ENCODE assay signal across 2 cellular contexts in the genomic region with DNA sequence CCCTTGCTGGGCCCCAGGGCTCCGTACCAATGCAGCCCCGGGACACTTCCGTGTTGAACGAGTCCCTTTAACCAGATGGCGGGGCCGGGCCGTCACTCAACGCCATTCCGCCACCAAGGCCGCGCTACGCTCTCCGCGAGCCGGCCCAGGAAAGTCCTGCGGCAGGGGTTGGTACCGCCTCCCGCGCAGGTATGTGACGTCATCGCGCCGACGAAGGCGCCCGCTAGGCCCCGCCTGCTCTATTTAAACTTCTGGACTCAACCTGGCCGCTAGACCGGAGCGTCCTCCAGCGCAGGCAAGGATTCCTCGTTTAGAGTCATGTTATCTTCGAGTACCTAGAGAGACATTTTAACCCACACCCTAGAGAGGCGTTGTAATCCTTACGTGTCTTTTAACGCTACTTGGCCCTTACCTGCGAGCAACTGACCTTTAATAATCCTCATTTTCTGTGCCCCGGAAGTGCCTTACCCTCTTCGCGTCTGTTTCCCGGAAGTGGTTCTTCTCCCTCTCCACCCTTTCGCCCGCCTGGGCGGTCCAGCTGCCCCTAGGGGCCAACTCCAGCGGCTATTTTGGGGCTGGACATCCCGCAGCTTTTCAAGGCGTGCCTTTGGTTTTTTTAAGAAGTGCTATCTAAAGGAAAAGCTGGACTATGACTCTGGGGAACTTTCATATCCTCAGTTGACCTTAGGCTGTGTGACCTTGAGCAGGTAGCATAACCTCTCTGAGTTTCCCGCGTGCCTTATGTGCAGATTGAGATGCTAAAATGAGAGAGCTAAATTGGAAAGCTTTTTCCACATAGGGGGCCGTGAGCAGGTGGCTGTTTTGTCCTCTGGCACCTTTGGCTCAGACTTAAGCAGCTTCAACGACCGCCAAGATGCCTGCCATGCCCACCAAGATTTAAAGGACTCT.
TF ChIP-seq lines count a peak whose summit lies in the region.

A gene with protein sequence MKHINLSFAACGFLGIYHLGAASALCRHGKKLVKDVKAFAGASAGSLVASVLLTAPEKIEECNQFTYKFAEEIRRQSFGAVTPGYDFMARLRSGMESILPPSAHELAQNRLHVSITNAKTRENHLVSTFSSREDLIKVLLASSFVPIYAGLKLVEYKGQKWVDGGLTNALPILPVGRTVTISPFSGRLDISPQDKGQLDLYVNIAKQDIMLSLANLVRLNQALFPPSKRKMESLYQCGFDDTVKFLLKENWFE (minus strand): TSS at position 155 of the 909 bp plus-strand sequence. CDS start 1,294 bp downstream, outside the sequence.

TF ChIP-seq in Ishikawa, 13 proteins besides CTCF, POLR2A, EP300 and RAD21:
- TF ChIP-seq USF1 (IDR thresholded peaks at IDR 0.05) (no peak), CREB1 (IDR thresholded peaks at IDR 0.05; ENCODE audit: low read depth) (peak; percentile 72; the same call in 1 of the 2 replicates)

TF ChIP-seq in GM12878, 131 proteins besides CTCF, POLR2A, EP300 and RAD21 (continued from another document and continues in another):
- TF ChIP-seq, protein P1, sequence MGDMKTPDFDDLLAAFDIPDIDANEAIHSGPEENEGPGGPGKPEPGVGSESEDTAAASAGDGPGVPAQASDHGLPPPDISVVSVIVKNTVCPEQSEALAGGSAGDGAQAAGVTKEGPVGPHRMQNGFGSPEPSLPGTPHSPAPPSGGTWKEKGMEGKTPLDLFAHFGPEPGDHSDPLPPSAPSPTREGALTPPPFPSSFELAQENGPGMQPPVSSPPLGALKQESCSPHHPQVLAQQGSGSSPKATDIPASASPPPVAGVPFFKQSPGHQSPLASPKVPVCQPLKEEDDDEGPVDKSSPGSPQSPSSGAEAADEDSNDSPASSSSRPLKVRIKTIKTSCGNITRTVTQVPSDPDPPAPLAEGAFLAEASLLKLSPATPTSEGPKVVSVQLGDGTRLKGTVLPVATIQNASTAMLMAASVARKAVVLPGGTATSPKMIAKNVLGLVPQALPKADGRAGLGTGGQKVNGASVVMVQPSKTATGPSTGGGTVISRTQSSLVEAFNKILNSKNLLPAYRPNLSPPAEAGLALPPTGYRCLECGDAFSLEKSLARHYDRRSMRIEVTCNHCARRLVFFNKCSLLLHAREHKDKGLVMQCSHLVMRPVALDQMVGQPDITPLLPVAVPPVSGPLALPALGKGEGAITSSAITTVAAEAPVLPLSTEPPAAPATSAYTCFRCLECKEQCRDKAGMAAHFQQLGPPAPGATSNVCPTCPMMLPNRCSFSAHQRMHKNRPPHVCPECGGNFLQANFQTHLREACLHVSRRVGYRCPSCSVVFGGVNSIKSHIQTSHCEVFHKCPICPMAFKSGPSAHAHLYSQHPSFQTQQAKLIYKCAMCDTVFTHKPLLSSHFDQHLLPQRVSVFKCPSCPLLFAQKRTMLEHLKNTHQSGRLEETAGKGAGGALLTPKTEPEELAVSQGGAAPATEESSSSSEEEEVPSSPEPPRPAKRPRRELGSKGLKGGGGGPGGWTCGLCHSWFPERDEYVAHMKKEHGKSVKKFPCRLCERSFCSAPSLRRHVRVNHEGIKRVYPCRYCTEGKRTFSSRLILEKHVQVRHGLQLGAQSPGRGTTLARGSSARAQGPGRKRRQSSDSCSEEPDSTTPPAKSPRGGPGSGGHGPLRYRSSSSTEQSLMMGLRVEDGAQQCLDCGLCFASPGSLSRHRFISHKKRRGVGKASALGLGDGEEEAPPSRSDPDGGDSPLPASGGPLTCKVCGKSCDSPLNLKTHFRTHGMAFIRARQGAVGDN (IDR thresholded peaks at IDR 0.05), result peak; percentile 97
- no peak for TF ChIP-seq SIN3A (IDR thresholded peaks at IDR 0.05; ENCODE audit: low read depth, low read length)
- TF ChIP-seq CHD4 (IDR thresholded peaks at IDR 0.05), result no peak
- peak; percentile 13; the same call in 1 of the 2 replicates for TF ChIP-seq NFIC (IDR thresholded peaks at IDR 0.05; ENCODE audit: low read depth, low read length)
- peak; percentile 97 for TF ChIP-seq NR2C1 (IDR thresholded peaks at IDR 0.05)
- peak; percentile 66 for TF ChIP-seq MEF2B (IDR thresholded peaks at IDR 0.05; ENCODE audit: partially characterized antibody, poor library complexity, severe bottlenecking)
- TF ChIP-seq GABPA (IDR thresholded peaks at IDR 0.05; ENCODE audit: low read depth), result peak; percentile 99
- TF ChIP-seq, protein P2, sequence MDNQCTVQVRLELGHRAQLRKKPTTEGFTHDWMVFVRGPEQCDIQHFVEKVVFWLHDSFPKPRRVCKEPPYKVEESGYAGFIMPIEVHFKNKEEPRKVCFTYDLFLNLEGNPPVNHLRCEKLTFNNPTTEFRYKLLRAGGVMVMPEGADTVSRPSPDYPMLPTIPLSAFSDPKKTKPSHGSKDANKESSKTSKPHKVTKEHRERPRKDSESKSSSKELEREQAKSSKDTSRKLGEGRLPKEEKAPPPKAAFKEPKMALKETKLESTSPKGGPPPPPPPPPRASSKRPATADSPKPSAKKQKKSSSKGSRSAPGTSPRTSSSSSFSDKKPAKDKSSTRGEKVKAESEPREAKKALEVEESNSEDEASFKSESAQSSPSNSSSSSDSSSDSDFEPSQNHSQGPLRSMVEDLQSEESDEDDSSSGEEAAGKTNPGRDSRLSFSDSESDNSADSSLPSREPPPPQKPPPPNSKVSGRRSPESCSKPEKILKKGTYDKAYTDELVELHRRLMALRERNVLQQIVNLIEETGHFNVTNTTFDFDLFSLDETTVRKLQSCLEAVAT (IDR thresholded peaks at IDR 0.05), result peak; percentile 37; the same call in 1 of the 2 replicates
- peak; percentile 13; the same call in 1 of the 2 replicates for TF ChIP-seq EED (IDR thresholded peaks at IDR 0.05; ENCODE audit: low read depth)
- TF ChIP-seq, protein P3, sequence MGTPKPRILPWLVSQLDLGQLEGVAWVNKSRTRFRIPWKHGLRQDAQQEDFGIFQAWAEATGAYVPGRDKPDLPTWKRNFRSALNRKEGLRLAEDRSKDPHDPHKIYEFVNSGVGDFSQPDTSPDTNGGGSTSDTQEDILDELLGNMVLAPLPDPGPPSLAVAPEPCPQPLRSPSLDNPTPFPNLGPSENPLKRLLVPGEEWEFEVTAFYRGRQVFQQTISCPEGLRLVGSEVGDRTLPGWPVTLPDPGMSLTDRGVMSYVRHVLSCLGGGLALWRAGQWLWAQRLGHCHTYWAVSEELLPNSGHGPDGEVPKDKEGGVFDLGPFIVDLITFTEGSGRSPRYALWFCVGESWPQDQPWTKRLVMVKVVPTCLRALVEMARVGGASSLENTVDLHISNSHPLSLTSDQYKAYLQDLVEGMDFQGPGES (IDR thresholded peaks at IDR 0.05), result 0 out of 2 replicates have a peak, but pooled peaks have one; percentile 40
- TF ChIP-seq, protein P4, sequence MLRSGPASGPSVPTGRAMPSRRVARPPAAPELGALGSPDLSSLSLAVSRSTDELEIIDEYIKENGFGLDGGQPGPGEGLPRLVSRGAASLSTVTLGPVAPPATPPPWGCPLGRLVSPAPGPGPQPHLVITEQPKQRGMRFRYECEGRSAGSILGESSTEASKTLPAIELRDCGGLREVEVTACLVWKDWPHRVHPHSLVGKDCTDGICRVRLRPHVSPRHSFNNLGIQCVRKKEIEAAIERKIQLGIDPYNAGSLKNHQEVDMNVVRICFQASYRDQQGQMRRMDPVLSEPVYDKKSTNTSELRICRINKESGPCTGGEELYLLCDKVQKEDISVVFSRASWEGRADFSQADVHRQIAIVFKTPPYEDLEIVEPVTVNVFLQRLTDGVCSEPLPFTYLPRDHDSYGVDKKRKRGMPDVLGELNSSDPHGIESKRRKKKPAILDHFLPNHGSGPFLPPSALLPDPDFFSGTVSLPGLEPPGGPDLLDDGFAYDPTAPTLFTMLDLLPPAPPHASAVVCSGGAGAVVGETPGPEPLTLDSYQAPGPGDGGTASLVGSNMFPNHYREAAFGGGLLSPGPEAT (IDR thresholded peaks at IDR 0.05; ENCODE audit: low read depth), result peak; percentile 79
- peak; percentile 91 for TF ChIP-seq ZNF217 (IDR thresholded peaks at IDR 0.05)
- peak; percentile 82 for TF ChIP-seq POLR2AphosphoS2 (IDR thresholded peaks at IDR 0.05; ENCODE audit: low read depth, low read length)
- no peak for TF ChIP-seq BCLAF1 (IDR thresholded peaks at IDR 0.05)
- TF ChIP-seq IKZF1 (conservative IDR thresholded peaks at IDR 0.05), result peak; percentile 75
- TF ChIP-seq NBN (IDR thresholded peaks at IDR 0.05), result peak; percentile 100
- no peak for TF ChIP-seq ZNF274 (IDR thresholded peaks at IDR 0.05; ENCODE audit: insufficient read depth, insufficient read length)
- TF ChIP-seq CEBPB (IDR thresholded peaks at IDR 0.05; ENCODE audit: borderline replicate concordance in 1 of 2, low read depth in 2 of 2, low read length in 2 of 2), result no peak
- peak; percentile 23; the same call in 1 of the 2 replicates for TF ChIP-seq SREBF2 (IDR thresholded peaks at IDR 0.05; ENCODE audit: low read length)
- TF ChIP-seq ZNF622 (IDR thresholded peaks at IDR 0.05), result no peak
- TF ChIP-seq GATAD2B (conservative IDR thresholded peaks at IDR 0.05; ENCODE audit: low read depth), result 0 out of 2 replicates have a peak, but pooled peaks have one; percentile 60
- TF ChIP-seq RUNX3 (IDR thresholded peaks at IDR 0.05; ENCODE audit: low read length), result peak; percentile 64
- 0 out of 2 replicates have a peak, but pooled peaks have one; percentile 40 for TF ChIP-seq MXI1 (IDR thresholded peaks at IDR 0.05; ENCODE audit: low read depth, low read length)
- TF ChIP-seq IKZF2 (IDR thresholded peaks at IDR 0.05), result no peak; a peak in 1 of 4 replicates
- TF ChIP-seq FOXM1 (IDR thresholded peaks at IDR 0.05; ENCODE audit: low read depth, low read length), result no peak; the same call in 1 of the 2 replicates
- TF ChIP-seq CBFB (IDR thresholded peaks at IDR 0.05; ENCODE audit: low read depth), result peak; percentile 47; the same call in 1 of the 2 replicates
- TF ChIP-seq ETV6 (conservative IDR thresholded peaks at IDR 0.05 in 1 of 2, IDR thresholded peaks at IDR 0.05 in 1 of 2; ENCODE audit: borderline replicate concordance in 1 of 2, low read depth in 1 of 2), result peak in 1 of 2 experiments; percentile 85; a peak in 2 of 4 replicates
- TF ChIP-seq MEF2A (IDR thresholded peaks at IDR 0.05; ENCODE audit: insufficient read depth, low read depth, low read length), result 0 out of 2 replicates have a peak, but pooled peaks have one; percentile 3
- TF ChIP-seq NFYA (IDR thresholded peaks at IDR 0.05; ENCODE audit: borderline replicate concordance, low read depth, low read length), result no peak
- TF ChIP-seq, protein P5, sequence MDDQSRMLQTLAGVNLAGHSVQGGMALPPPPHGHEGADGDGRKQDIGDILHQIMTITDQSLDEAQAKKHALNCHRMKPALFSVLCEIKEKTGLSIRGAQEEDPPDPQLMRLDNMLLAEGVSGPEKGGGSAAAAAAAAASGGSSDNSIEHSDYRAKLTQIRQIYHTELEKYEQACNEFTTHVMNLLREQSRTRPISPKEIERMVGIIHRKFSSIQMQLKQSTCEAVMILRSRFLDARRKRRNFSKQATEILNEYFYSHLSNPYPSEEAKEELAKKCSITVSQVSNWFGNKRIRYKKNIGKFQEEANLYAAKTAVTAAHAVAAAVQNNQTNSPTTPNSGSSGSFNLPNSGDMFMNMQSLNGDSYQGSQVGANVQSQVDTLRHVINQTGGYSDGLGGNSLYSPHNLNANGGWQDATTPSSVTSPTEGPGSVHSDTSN (IDR thresholded peaks at IDR 0.05; ENCODE audit: insufficient replicate concordance, low read depth, low read length), result peak; percentile 94
- peak; percentile 78; the same call in 1 of the 2 replicates for TF ChIP-seq KDM1A (IDR thresholded peaks at IDR 0.05; ENCODE audit: borderline replicate concordance)
- TF ChIP-seq SMAD5 (IDR thresholded peaks at IDR 0.05; ENCODE audit: low read depth), result peak; percentile 92
- peak; percentile 90 for TF ChIP-seq ESRRA (IDR thresholded peaks at IDR 0.05; ENCODE audit: low read length)
- peak; percentile 98 for TF ChIP-seq PML (IDR thresholded peaks at IDR 0.05; ENCODE audit: low read length)
- TF ChIP-seq BHLHE40 (IDR thresholded peaks at IDR 0.05; ENCODE audit: borderline replicate concordance in 1 of 2, low read depth in 2 of 2, low read length in 1 of 2), result peak in 1 of 2 experiments; percentile 16; a peak in 2 of 4 replicates
- peak; percentile 72; the same call in 1 of the 2 replicates for TF ChIP-seq NFXL1 (IDR thresholded peaks at IDR 0.05; ENCODE audit: borderline replicate concordance)
- peak; percentile 71 for TF ChIP-seq SMAD1 (IDR thresholded peaks at IDR 0.05; ENCODE audit: low read depth, partially characterized antibody)
- peak; percentile 96 for TF ChIP-seq DPF2 (IDR thresholded peaks at IDR 0.05)
- TF ChIP-seq SIX5 (IDR thresholded peaks at IDR 0.05; ENCODE audit: low read depth, low read length, severe bottlenecking), result peak; percentile 33
